ENCODE assay signal across 22 cellular contexts in genomic region chr2:121682396-121683298, GRCh38. TPM values are rescaled to one million over a fixed set of nuclear protein-coding genes. Genes with fewer than 3 reads are reported as not detected.
DNase-seq lines count a peak whose midpoint lies in the region; ATAC-seq and TF ChIP-seq lines count a peak whose summit lies in the region.
"Had no signal": no experiment of that assay in that cellular context is flagged by ENCODE, and none has a peak within 500 bp of the region (broad histone marks: within the 10 kb centered on the region; RNA-seq: fewer than 3 reads in every experiment).

No MANE protein-coding gene starts in this region.

- no peaks in the 10 kb centered on the region for H3K9me3 ChIP-seq in hepatocyte (ENCODE audit: low read depth)
- H3K9me3 ChIP-seq in neural cell (ENCODE audit: low read length) = no peaks in the 10 kb centered on the region
- H3K9me3 ChIP-seq in effector memory CD4-positive, alpha-beta T cell (ENCODE audit: control insufficient read depth, low read length) = peaks cover 12% of the 10 kb centered on the region

- peak overlapping the region; percentile 76 for H3K4me2 ChIP-seq in hepatocyte
- no peak overlapping the region for H3K4me2 ChIP-seq in neural cell (ENCODE audit: low read length)

- TF ChIP-seq CTCF in VCaP (conservative IDR thresholded peaks at IDR 0.05) (no peak), hepatocyte (IDR thresholded peaks at IDR 0.05; ENCODE audit: poor library complexity) (no peak), neural cell (IDR thresholded peaks at IDR 0.05; ENCODE audit: poor library complexity, severe bottlenecking) (no peak)

- H3K79me2 ChIP-seq in hepatocyte (no peaks in the 10 kb centered on the region), neural cell (replicated peaks; ENCODE audit: insufficient read depth, low read length) (no peaks in the 10 kb centered on the region)

- H4K20me1 ChIP-seq in hepatocyte (ENCODE audit: insufficient read depth, poor library complexity, severe bottlenecking) (no peaks in the 10 kb centered on the region), neural cell (ENCODE audit: insufficient read depth) (no peaks in the 10 kb centered on the region)

- no peak for TF ChIP-seq RAD21 in neural cell (conservative IDR thresholded peaks at IDR 0.05)

- H3K27me3 ChIP-seq in H7 (ENCODE audit: control insufficient read depth, insufficient read depth, low read length) (no peaks in the 10 kb centered on the region), hepatocyte (no peaks in the 10 kb centered on the region), neural cell (ENCODE audit: insufficient read depth, low read depth, low read length) (no peaks in the 10 kb centered on the region)
- H3K27me3 ChIP-seq in effector memory CD4-positive, alpha-beta T cell (replicated peaks; ENCODE audit: control insufficient read depth, insufficient read depth, low read length, poor library complexity, severe bottlenecking) = no peaks in the 10 kb centered on the region
- H3K27me3 ChIP-seq: right atrium auricular region, spleen, stomach had no signal

- H2AFZ ChIP-seq in hepatocyte (peak overlapping the region; percentile 54), neural cell (ENCODE audit: low read depth, low read length) (no peak overlapping the region)

- no peak for TF ChIP-seq EP300 in neural cell (conservative IDR thresholded peaks at IDR 0.05; ENCODE audit: poor library complexity, severe bottlenecking)

- H3K27ac ChIP-seq in VCaP (peak overlapping the region; percentile 47), hepatocyte (peak overlapping the region; percentile 83), neural cell (ENCODE audit: low read length) (no peak overlapping the region)
- H3K27ac ChIP-seq in effector memory CD4-positive, alpha-beta T cell (ENCODE audit: insufficient read depth, low read length, poor library complexity, severe bottlenecking) = no peak overlapping the region
- H3K27ac ChIP-seq: coronary artery, right atrium auricular region, spleen, stomach, WERI-Rb-1 had no signal

- H3K4me3 ChIP-seq in H7 (ENCODE audit: insufficient read depth, low read depth, low read length) (peak overlapping the region; percentile 45; the same call in 1 of the 2 replicates), hepatocyte (peak overlapping the region; percentile 30), neural cell (ENCODE audit: low read length) (peak overlapping the region; percentile 59)
- no peak overlapping the region for H3K4me3 ChIP-seq in effector memory CD4-positive, alpha-beta T cell (ENCODE audit: insufficient read depth, low read depth, low read length, poor library complexity, severe bottlenecking)
- H3K4me3 ChIP-seq: coronary artery, right atrium auricular region, spleen, stomach had no signal

- peak overlapping the region; percentile 26 for H3K9ac ChIP-seq in neural cell (ENCODE audit: low read length)

- H3K9me2 ChIP-seq in hepatocyte (replicated peaks; ENCODE audit: insufficient read depth) (no peaks in the 10 kb centered on the region), neural cell (ENCODE audit: insufficient read depth, low read length) (no peaks in the 10 kb centered on the region)

- no peak for ATAC-seq in HG03565 (IDR thresholded peaks at IDR 0.05; ENCODE audit: unreplicated experiment)
- ATAC-seq: CD8-positive, alpha-beta T cell; esophagus mucosa had no signal

- no peak for DNase-seq in H7
- peak; percentile 79 for DNase-seq in hepatocyte (ENCODE audit: low spot score)
- no peak for DNase-seq in effector memory CD4-positive, alpha-beta T cell
- DNase-seq in NCI-H345 (lab: John Stamatoyannopoulos, UW) = no peak
- DNase-seq in stimulated activated CD4-positive, alpha-beta T cell treated with anti-CD3 and anti-CD28 coated beads, Interleukin-4, amount 100 ng/mL, for 4 hours = no peak
- DNase-seq: ACHN; activated CD4-positive, alpha-beta T cell treated with anti-CD3 and anti-CD28 coated beads, Interleukin-2, amount 10 ng/mL, durations not matched to agents 24 days and 14 days; aorta; CD8-positive, alpha-beta T cell; MV-4-11; NCI-H2107; NCI-H446; spleen; stomach; T1000; WERI-Rb-1 had no signal

- no peaks in the 10 kb centered on the region for H3F3A ChIP-seq in neural cell (ENCODE audit: insufficient read depth, low read length, poor library complexity, severe bottlenecking)

- H3K36me3 ChIP-seq in H7 (replicated peaks; ENCODE audit: control insufficient read depth, insufficient read depth, low read length) = no peaks in the 10 kb centered on the region
- H3K36me3 ChIP-seq in hepatocyte (replicated peaks; ENCODE audit: insufficient read depth, low read depth) = no peaks in the 10 kb centered on the region
- H3K36me3 ChIP-seq in neural cell (ENCODE audit: insufficient read depth, low read length) = no peaks in the 10 kb centered on the region
- no peaks in the 10 kb centered on the region for H3K36me3 ChIP-seq in effector memory CD4-positive, alpha-beta T cell (ENCODE audit: control insufficient read depth, insufficient read depth, low read length)
- H3K36me3 ChIP-seq: right atrium auricular region, spleen, stomach, WERI-Rb-1 had no signal

- peaks cover 29% of the 10 kb centered on the region for H3K4me1 ChIP-seq in hepatocyte (ENCODE audit: insufficient read depth)
- no peaks in the 10 kb centered on the region for H3K4me1 ChIP-seq in effector memory CD4-positive, alpha-beta T cell (ENCODE audit: control insufficient read depth, insufficient read depth, low read length, poor library complexity, severe bottlenecking)
- H3K4me1 ChIP-seq: right atrium auricular region, spleen, stomach had no signal

- WGBS in hepatocyte (ENCODE audit: low lambda C conversion rate, missing lambda C conversion rate) = 7% methylated on average over 17 of the region's 17 CpGs

TF ChIP-seq in neural cell, 6 proteins besides CTCF, POLR2A, EP300 and RAD21:
- TF ChIP-seq MXI1 (conservative IDR thresholded peaks at IDR 0.05; ENCODE audit: poor library complexity, severe bottlenecking) (no peak), REST (IDR thresholded peaks at IDR 0.05; ENCODE audit: borderline replicate concordance) (peak; percentile 65)

RNA-seq across cellular contexts. Expression of gene CLASP1, which starts 33.4 kb away (rescaled TPM):
- 22.9 and 33.1 TPM in 2 replicates for total RNA-seq in H7 (2014; rRNA removed; shearing (Covaris generic))
- total RNA-seq in hepatocyte = 45.9 and 68.0 TPM in 2 replicates
- polyA plus RNA-seq in hepatocyte (18.9 and 20.1 TPM in 2 replicates), neural cell (41.3 and 48.8 TPM in 2 replicates)
- polyA minus RNA-seq in neural cell = 193 and 253 TPM in 2 replicates

RNA-seq across cellular contexts. Expression of gene NIFK, which starts 54.0 kb away (rescaled TPM):
- 84.7 and 84.8 TPM in 2 replicates for total RNA-seq in H7 (2014; rRNA removed; shearing (Covaris generic))
- total RNA-seq in hepatocyte = 53.6 and 85.7 TPM in 2 replicates
- polyA plus RNA-seq in hepatocyte = 54.6 and 64.5 TPM in 2 replicates
- 60.9 and 81.0 TPM in 2 replicates for polyA plus RNA-seq in neural cell
- polyA minus RNA-seq in neural cell = 46.5 and 51.7 TPM in 2 replicates

Comparison
In these comparisons a context has a peak if more than half of its experiments do, and no peak if none do; other contexts are left out.
1. H3K27ac ChIP-seq: peak in VCaP (single experiment) and hepatocyte (single experiment); none in neural cell (single experiment) and effector memory CD4-positive, alpha-beta T cell (single experiment).